ENCODE assay signal across 1 cellular context in the genomic region with DNA sequence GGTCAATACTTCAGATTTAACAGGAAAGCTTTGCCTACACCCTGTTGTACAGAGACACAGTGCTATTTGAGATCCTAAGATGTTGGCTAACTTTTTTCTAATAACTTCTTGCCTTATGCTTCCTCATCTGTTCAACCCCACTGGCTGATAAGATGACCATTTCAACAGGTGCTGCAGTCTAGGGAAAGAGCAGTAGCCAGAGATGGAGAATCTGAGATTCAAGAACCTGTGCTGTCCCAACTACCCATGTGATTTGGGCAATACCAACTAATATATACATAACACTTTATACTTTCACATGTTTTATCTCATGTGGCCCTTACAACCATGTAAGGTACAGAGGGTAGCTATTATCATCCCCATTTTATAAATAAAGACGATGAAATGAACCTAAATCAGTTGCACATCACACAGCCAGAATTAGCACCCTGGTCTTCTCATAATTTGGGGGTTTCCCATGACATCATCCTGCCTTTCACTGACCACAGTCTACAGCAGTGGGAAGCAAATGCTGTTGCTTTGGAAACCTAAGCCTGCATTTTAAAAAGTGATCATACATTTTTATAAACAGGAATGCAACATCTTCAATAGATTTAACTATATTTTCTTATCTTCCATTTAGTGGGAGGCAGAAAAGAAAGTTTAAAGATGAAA.
TF ChIP-seq lines count a peak whose summit lies in the region.

No MANE protein-coding gene starts in this region.

TF ChIP-seq in SK-N-SH treated with all-trans-retinoic acid at 6 μM for 48 hours, 23 proteins besides CTCF, POLR2A, EP300 and RAD21 (continued from another document):
- TF ChIP-seq ARNTL (CRISPR knock-in tag; IDR thresholded peaks at IDR 0.05; ENCODE audit: borderline replicate concordance, low read depth), result no peak
- no peak for TF ChIP-seq TCF4 (CRISPR knock-in tag; IDR thresholded peaks at IDR 0.05; ENCODE audit: borderline replicate concordance)
- no peak for TF ChIP-seq ZFP3 (CRISPR knock-in tag; IDR thresholded peaks at IDR 0.05)
